In the genomic region with DNA sequence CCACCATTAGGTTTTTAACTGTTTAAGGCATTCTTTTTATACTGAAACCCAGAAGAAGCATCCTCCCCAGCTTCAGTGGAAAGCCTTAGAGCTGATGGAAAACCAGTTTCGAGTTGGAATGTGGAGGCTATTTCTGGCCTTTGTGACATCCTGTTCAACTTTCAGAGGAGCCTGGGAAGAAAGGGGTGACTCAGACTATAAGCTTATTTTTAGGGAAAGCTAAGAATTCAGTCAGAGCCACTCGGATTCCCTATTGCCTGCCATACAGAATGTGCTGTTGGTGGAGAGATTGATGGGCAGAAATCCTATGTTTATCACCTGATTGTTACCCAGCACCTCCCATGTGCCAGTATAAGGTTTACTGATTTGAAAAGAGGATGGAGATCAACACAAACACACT, we compare ENCODE assay signal across 18 cellular contexts. TPM values are rescaled to one million over a fixed set of nuclear protein-coding genes. Genes with fewer than 3 reads are reported as not detected.
DNase-seq lines count a peak whose midpoint lies in the region; ATAC-seq, FAIRE-seq and TF ChIP-seq lines count a peak whose summit lies in the region.
"Had no signal": no experiment of that assay in that cellular context is flagged by ENCODE, and none has a peak within 500 bp of the region (broad histone marks: within the 10 kb centered on the region; RNA-seq: fewer than 3 reads in every experiment).

No MANE protein-coding gene starts in this region.

- POLR2A ChIA-PET in AG04450 (lab: Yijun Ruan, JAX), result interaction anchor here (0.8 kb wide), 1 partner anchor 17 kb away, joined by 3 read pairs; no protein-coding TSS in a partner anchor

- CTCF ChIA-PET in AG04450 (lab: Charles Lee), result interaction anchor here (1.3 to 2.3 kb wide), 3 partner anchors 18 to 20 kb away, joined by 3 to 7 read pairs (median 4); no protein-coding TSS in a partner anchor

- peaks cover 9% of the 10 kb centered on the region for H3K79me2 ChIP-seq in fibroblast of lung (ENCODE audit: control insufficient read depth, insufficient read depth, low read length)

- no peak overlapping the region for H3K9ac ChIP-seq in fibroblast of lung (ENCODE audit: insufficient read depth, low read length)

- H3K36me3 ChIP-seq in fibroblast of lung (ENCODE audit: control insufficient read depth, insufficient read depth, low read length), result no peaks in the 10 kb centered on the region
- H3K36me3 ChIP-seq: colonic mucosa had no signal

- no peak overlapping the region for H2AFZ ChIP-seq in fibroblast of lung (ENCODE audit: low read length)

- ATAC-seq in GM19455 (IDR thresholded peaks at IDR 0.05; ENCODE audit: unreplicated experiment) (no peak), HG03342 (IDR thresholded peaks at IDR 0.05; ENCODE audit: unreplicated experiment) (no peak)

- H3K4me2 ChIP-seq in fibroblast of lung (ENCODE audit: extremely low read depth, insufficient read depth, low read length), result peak overlapping the region; percentile 38

- no peak for TF ChIP-seq CTCF in AG04450 (IDR thresholded peaks at IDR 0.05; ENCODE audit: low read depth, low read length)
- no peak for TF ChIP-seq CTCF in fibroblast of lung (conservative IDR thresholded peaks at IDR 0.05 in 1 of 2, IDR thresholded peaks at IDR 0.05 in 1 of 2; ENCODE audit: low read depth in 1 of 2, low read length in 2 of 2)

- H3K4me3 ChIP-seq in AG04450 (ENCODE audit: low read depth, low read length) (no peak overlapping the region), fibroblast of lung (replicated peaks in 1 of 4; ENCODE audit: control extremely low read depth in 1 of 4, insufficient read depth in 1 of 4, low read depth in 3 of 4, low read length in 4 of 4) (no peak overlapping the region)
- H3K4me3 ChIP-seq: colonic mucosa had no signal

- no peak for FAIRE-seq in GM12892 (lab: Jason Lieb, UNC)
- FAIRE-seq: frontal cortex had no signal

- no peak for DNase-seq in AG04450 (ENCODE audit: low read depth, low spot score)
- peak; percentile 78 for DNase-seq in LHCN-M2 (ENCODE audit: low read depth)
- DNase-seq in fibroblast of lung (ENCODE audit: low read depth in 2 of 2), result peak; percentile 72 to 88
- peak; percentile 80 for DNase-seq in myocyte (ENCODE audit: low read depth)
- DNase-seq in germinal center (ENCODE audit: low spot score), result no peak
- DNase-seq in GM12892 (ENCODE audit: insufficient read length), result no peak
- DNase-seq: activated naive CD4-positive, alpha-beta T cell treated with anti-CD3 and anti-CD28 coated beads for 36 hours; AML-193; colonic mucosa; DMS79 treated with DMSO at 0.1 percent for 48 hours; H7; NCI-H1694; NCI-H526; SHP77 treated with DMSO at 0.1 percent for 48 hours; stimulated activated CD4-positive, alpha-beta T cell treated with anti-CD3 and anti-CD28 coated beads, Interleukin-12 subunit alpha, Interleukin-12 subunit beta, amount 100 ng/mL, for 4 hours had no signal

- TF ChIP-seq POLR2A in GM12892 (IDR thresholded peaks at IDR 0.05; ENCODE audit: low read depth, low read length), result no peak

- peak overlapping the region; percentile 53 for H3K27ac ChIP-seq in AG04450 (ENCODE audit: low read depth, low read length)
- peak overlapping the region; percentile 30 for H3K27ac ChIP-seq in fibroblast of lung (ENCODE audit: insufficient read depth, low read length)
- H3K27ac ChIP-seq: colonic mucosa had no signal

- H3K4me1 ChIP-seq in fibroblast of lung (ENCODE audit: control insufficient read depth, extremely low read depth, insufficient read depth, low read length), result peaks cover 8% of the 10 kb centered on the region
- H3K4me1 ChIP-seq: colonic mucosa had no signal

- H3K9me3 ChIP-seq in AG04450 (ENCODE audit: control insufficient read depth, insufficient read depth, low read length), result no peaks in the 10 kb centered on the region
- no peaks in the 10 kb centered on the region for H3K9me3 ChIP-seq in fibroblast of lung (ENCODE audit: control insufficient read depth, insufficient read depth, low read depth, low read length)
- H3K9me3 ChIP-seq: colonic mucosa had no signal

- no peaks in the 10 kb centered on the region for H4K20me1 ChIP-seq in fibroblast of lung (ENCODE audit: control insufficient read depth, extremely low read depth, insufficient read depth, low read length)

- H3K27me3 ChIP-seq in AG04450 (ENCODE audit: control insufficient read depth, insufficient read depth, low read length), result no peaks in the 10 kb centered on the region
- no peaks in the 10 kb centered on the region for H3K27me3 ChIP-seq in fibroblast of lung (ENCODE audit: control insufficient read depth, insufficient read depth, low read length)
- H3K27me3 ChIP-seq: colonic mucosa had no signal

RNA-seq across cellular contexts. Expression of a gene that starts 19.8 kb away (rescaled TPM):
- 4.6 and 5.0 TPM in 2 replicates for polyA plus RNA-seq in AG04450 (2011; rRNA removed)
- 4.7 and 10.5 TPM in 2 replicates for polyA minus RNA-seq in AG04450 (2011; rRNA and poly(A)+ RNA removed)
- 15.8 and 16.5 TPM in 2 replicates for total RNA-seq in LHCN-M2 (2014; rRNA removed)
- 10.6 TPM for polyA plus RNA-seq in LHCN-M2 (2012)
- 6.9 and 9.9 TPM in 2 replicates for total RNA-seq in fibroblast of lung
- polyA plus RNA-seq in fibroblast of lung, result 3.7 and 7.7 TPM in 2 replicates
- 3.6 and 11.1 TPM in 2 replicates for polyA plus RNA-seq in fibroblast of lung (2012)
- 2.0 and 11.2 TPM in 2 replicates for polyA minus RNA-seq in fibroblast of lung (ENCODE audit: low replicate concordance)
- 24.1 and 26.6 TPM in 2 replicates for total RNA-seq in myocyte
- 17.2 TPM for polyA plus RNA-seq in myocyte (2012)
- not detected for polyA plus RNA-seq in GM12892 (2012; ENCODE audit: missing spikeins)

Comparison
In these comparisons a context has a peak if more than half of its experiments do, and no peak if none do; other contexts are left out.
1. DNase-seq: peak in LHCN-M2 (single experiment), fibroblast of lung (2 of 2) and myocyte (single experiment); none in AG04450 (single experiment), germinal center (single experiment) and GM12892 (single experiment).